8 cellular contexts compared by ENCODE assay signal in genomic region chr5:173035904-173036707, GRCh38. TPM values are rescaled to one million over a fixed set of nuclear protein-coding genes. Genes with fewer than 3 reads are reported as not detected.
A peak's percentile ranks its signal among the peaks of the same experiment; 100 is the strongest.
DNase-seq lines count a peak whose midpoint lies in the region; ATAC-seq, FAIRE-seq and TF ChIP-seq lines count a peak whose summit lies in the region.

No MANE protein-coding gene starts in this region.

- no peak overlapping the region for H2AFZ ChIP-seq in K562 (ENCODE audit: low read depth, low read length)

- no peak; the same call in 1 of the 2 replicates for TF ChIP-seq POLR2A in K562 (conservative IDR thresholded peaks at IDR 0.05)

- CTCF ChIA-PET in K562 (lab: Yijun Ruan, JAX; ENCODE audit: low intra/inter-chr PET ratio): no interaction called here

- peaks cover 42% of the 10 kb centered on the region for H3K4me1 Mint-ChIP-seq in stimulated activated effector memory CD8-positive, alpha-beta T cell treated with anti-CD3 and anti-CD28 coated beads, Interleukin-12 subunit alpha, Interleukin-12 subunit beta, amount 100 ng/mL, for 72 hours

- no peak for FAIRE-seq in K562 (lab: Jason Lieb, UNC)

- H3K36me3 ChIP-seq in BLaER1 treated with 17β-estradiol and CSF1 and Interleukin-3, amounts not matched to agents 10 nM and 100 nM: peaks cover 44 to 70% (median 53%) of the 10 kb centered on the region in 11 experiments
- peaks cover 36% of the 10 kb centered on the region; the same call in 2 of the 3 replicates for H3K36me3 ChIP-seq in K562 (ENCODE audit: control insufficient read depth, insufficient read depth, low read length)

- H3K4me3 ChIP-seq in BLaER1 treated with 17β-estradiol and CSF1 and Interleukin-3, amounts not matched to agents 10 nM and 100 nM: peak overlapping the region in 5 of 10 experiments; percentile 21 to 40 (median 37); a peak in 4 of 20 replicates
- H3K4me3 ChIP-seq in K562: no peak overlapping the region

- H3K9me3 ChIP-seq in BLaER1 treated with 17β-estradiol and CSF1 and Interleukin-3, amounts not matched to agents 10 nM and 100 nM (replicated peaks in 1 of 11): peaks cover 0 to 7% (median 0%) of the 10 kb centered on the region in 11 experiments; a peak in 2 of 22 replicates
- no peaks in the 10 kb centered on the region for H3K9me3 ChIP-seq in K562 (replicated peaks; ENCODE audit: control insufficient read depth, insufficient read depth, low read depth, low read length)

- no peak for TF ChIP-seq EP300 in K562 (IDR thresholded peaks at IDR 0.05; ENCODE audit: low read length)

- peaks cover 19% of the 10 kb centered on the region for H3K79me2 ChIP-seq in K562 (ENCODE audit: control insufficient read depth, insufficient read depth, low read length)

- H3K9me3 Mint-ChIP-seq in stimulated activated effector memory CD8-positive, alpha-beta T cell treated with anti-CD3 and anti-CD28 coated beads, Interleukin-12 subunit alpha, Interleukin-12 subunit beta, amount 100 ng/mL, for 72 hours: no peaks in the 10 kb centered on the region

- intact Hi-C loops in K562 (cut with micrococcal nuclease): no loop called here

- 95% methylated on average over 19 of the region's 24 CpGs for WGBS in K562 (ENCODE audit: insufficient coverage, low coverage, missing lambda C conversion rate)

- TF ChIP-seq RAD21 in K562 (CRISPR knock-in tag; conservative IDR thresholded peaks at IDR 0.05 in 1 of 2, IDR thresholded peaks at IDR 0.05 in 1 of 2): no peak

- peaks cover 55% of the 10 kb centered on the region for H3K36me3 Mint-ChIP-seq in stimulated activated effector memory CD8-positive, alpha-beta T cell treated with anti-CD3 and anti-CD28 coated beads, Interleukin-12 subunit alpha, Interleukin-12 subunit beta, amount 100 ng/mL, for 72 hours

- ATAC-seq in HG03139 (IDR thresholded peaks at IDR 0.05; ENCODE audit: unreplicated experiment) (peak; percentile 46), K562 (no peak)
- ATAC-seq in stimulated activated effector memory CD8-positive, alpha-beta T cell treated with anti-CD3 and anti-CD28 coated beads, Interleukin-12 subunit alpha, Interleukin-12 subunit beta, amount 100 ng/mL, for 72 hours: peak; percentile 54

- H3K27ac ChIP-seq in BLaER1 treated with 17β-estradiol and CSF1 and Interleukin-3, amounts not matched to agents 10 nM and 100 nM: peak overlapping the region; percentile 5 to 79 (median 56); a peak in 19 of 22 replicates
- H3K27ac ChIP-seq in K562 (ENCODE audit: extremely low read depth, low read depth, low read length): no peak overlapping the region

- no peak for TF ChIP-seq CTCF in K562 (IDR thresholded peaks at IDR 0.05 in 2 of 3, conservative IDR thresholded peaks at IDR 0.05 in 1 of 3; ENCODE audit: insufficient read depth in 2 of 3, low read depth in 1 of 3, low read length in 3 of 3)

- POLR2A ChIA-PET in K562 (lab: Yijun Ruan, JAX): interaction anchor here (0.8 kb wide), 1 partner anchor 401 kb away, joined by 5 read pairs; no protein-coding TSS in a partner anchor

- peak overlapping the region; percentile 58 for H3K4me3 Mint-ChIP-seq in stimulated activated effector memory CD8-positive, alpha-beta T cell treated with anti-CD3 and anti-CD28 coated beads, Interleukin-12 subunit alpha, Interleukin-12 subunit beta, amount 100 ng/mL, for 72 hours

- peaks cover 19 to 52% (median 34%) of the 10 kb centered on the region in 10 experiments for H3K4me1 ChIP-seq in BLaER1 treated with 17β-estradiol and CSF1 and Interleukin-3, amounts not matched to agents 10 nM and 100 nM
- peaks cover 0 to 8% of the 10 kb centered on the region in 2 experiments; a peak in 2 of 5 replicates for H3K4me1 ChIP-seq in K562 (replicated peaks in 1 of 2; ENCODE audit: control insufficient read depth in 2 of 2, insufficient read depth in 2 of 2, low read length in 2 of 2)

- no peaks in the 10 kb centered on the region for H3K27me3 ChIP-seq in BLaER1 treated with 17β-estradiol and CSF1 and Interleukin-3, amounts not matched to agents 10 nM and 100 nM
- H3K27me3 ChIP-seq in K562 (ENCODE audit: control insufficient read depth in 2 of 2, insufficient read depth in 2 of 2, low read length in 2 of 2): no peaks in the 10 kb centered on the region

- peaks cover 32 to 66% (median 48%) of the 10 kb centered on the region in 11 experiments; a peak in 21 of 22 replicates for H4K20me1 ChIP-seq in BLaER1 treated with 17β-estradiol and CSF1 and Interleukin-3, amounts not matched to agents 10 nM and 100 nM
- H4K20me1 ChIP-seq in K562 (replicated peaks; ENCODE audit: control insufficient read depth, insufficient read depth, low read length): no peaks in the 10 kb centered on the region

- peak overlapping the region; percentile 85 for H3K27ac Mint-ChIP-seq in stimulated activated effector memory CD8-positive, alpha-beta T cell treated with anti-CD3 and anti-CD28 coated beads, Interleukin-12 subunit alpha, Interleukin-12 subunit beta, amount 100 ng/mL, for 72 hours

- in situ Hi-C loops in K562 (cut with MboI): no loop called here

- H3K4me2 ChIP-seq in BLaER1 treated with 17β-estradiol and CSF1 and Interleukin-3, amounts not matched to agents 10 nM and 100 nM: peak overlapping the region; percentile 42 to 92 (median 67)
- no peak overlapping the region for H3K4me2 ChIP-seq in K562 (ENCODE audit: insufficient read depth, low read length)

- H3K9ac ChIP-seq in BLaER1 treated with 17β-estradiol and CSF1 and Interleukin-3, amounts not matched to agents 10 nM and 100 nM: peak overlapping the region in 7 of 11 experiments; percentile 38 to 71 (median 65); a peak in 15 of 22 replicates
- H3K9ac ChIP-seq in K562 (ENCODE audit: insufficient read depth in 1 of 2, low read depth in 2 of 2, low read length in 2 of 2): no peak overlapping the region

- DNase-seq in GM19238 (ENCODE audit: insufficient read length, low spot score) (peak; percentile 37), K562 (ENCODE audit: extremely low read depth in 1 of 4, low spot score in 3 of 4) (no peak), NCI-H82 (lab: John Stamatoyannopoulos, UW) (no peak), NOMO-1 (lab: John Stamatoyannopoulos, UW; ENCODE audit: unreplicated experiment in 2 of 2) (no peak), NCI-H69 (lab: John Stamatoyannopoulos, UW) (no peak)
- DNase-seq in stimulated activated effector memory CD8-positive, alpha-beta T cell treated with anti-CD3 and anti-CD28 coated beads, Interleukin-12 subunit alpha, Interleukin-12 subunit beta, amount 100 ng/mL, for 72 hours (ENCODE audit: low spot score in 2 of 2): peak in 1 of 2 donors; percentile 64

- H3K9me1 ChIP-seq in K562 (ENCODE audit: control insufficient read depth, insufficient read depth, low read length): no peaks in the 10 kb centered on the region

- TSS peak; percentile 22 for BruUV-seq in K562 (replicated peaks; lab: Mats Ljungman, UMichigan)

TF ChIP-seq in K562, 482 proteins besides CTCF, POLR2A, EP300 and RAD21:
- TF ChIP-seq POLR2AphosphoS5 (IDR thresholded peaks at IDR 0.05; ENCODE audit: control insufficient read depth, insufficient read depth, low read depth, low read length) (peak; percentile 16; the same call in 1 of the 2 replicates), GABPB2 (CRISPR knock-in tag; conservative IDR thresholded peaks at IDR 0.05) (no peak), ZNF197 (CRISPR knock-in tag; IDR thresholded peaks at IDR 0.05; ENCODE audit: low read depth) (no peak), ZNF408 (CRISPR knock-in tag; IDR thresholded peaks at IDR 0.05; ENCODE audit: low read depth) (no peak), SOX6 (IDR thresholded peaks at IDR 0.05) (no peak)

RNA-seq across cellular contexts. Expression of gene CREBRF, which starts 20.0 kb away (rescaled TPM):
- 11.5 and 33.0 TPM in 2 replicates for total RNA-seq in K562 (2011; cell fraction: chromatin; rRNA removed; ENCODE audit: low replicate concordance)
- 7.8 and 10.5 TPM in 2 replicates for total RNA-seq in K562 (2011; cell fraction: nucleolus; rRNA removed)
- total RNA-seq in K562 (2011; cell fraction: nucleoplasm; rRNA removed): 14.4 and 25.6 TPM in 2 replicates
- total RNA-seq in K562 (2014; rRNA removed) (3.2 and 3.6 TPM in 2 replicates), K562 (2014; rRNA removed; fragmentation: Illumina TruSeq; extraction: Trizol) (4.5 and 6.1 TPM in 2 replicates), K562 (2015; rRNA removed; fragmentation: Illumina TruSeq; extraction: Trizol) (2.9 and 3.1 TPM in 2 replicates), K562 (2021) (3.8 TPM in 2 replicates)
- polyA plus RNA-seq in K562 (2011; rRNA removed) (4.7 and 4.9 TPM in 2 replicates), K562 (2014; fragmentation: Illumina TruSeq; extraction: Trizol) (2.4 and 4.8 TPM in 2 replicates), K562 (2014; fragmentation: Nextera tagmentation; extraction: Ambion mirVana) (1 to 10 TPM; 1.1 to 1.3 TPM), K562 (2014; rRNA removed) (2.0 and 2.8 TPM in 2 replicates)
- 0.85 and 1.8 TPM in 2 replicates for polyA plus RNA-seq in K562 (2011; cell fraction: cytosol; rRNA removed)
- 8.7 and 9.9 TPM in 2 replicates for polyA plus RNA-seq in K562 (2011; cell fraction: nucleus; rRNA removed)
- polyA plus RNA-seq in K562 (2012): 2.0 and 5.1 TPM in 2 replicates
- polyA minus RNA-seq in K562 (2011; rRNA and poly(A)+ RNA removed): 10.9 and 15.9 TPM in 2 replicates
- 4.4 and 4.5 TPM in 2 replicates for polyA minus RNA-seq in K562 (2011; cell fraction: cytosol; rRNA and poly(A)+ RNA removed)
- 7.5 and 10.6 TPM in 2 replicates for polyA minus RNA-seq in K562 (2011; cell fraction: nucleus; rRNA and poly(A)+ RNA removed)

RNA-seq across cellular contexts. Expression of gene ATP6V0E1, which starts 52.5 kb away (rescaled TPM):
- total RNA-seq in K562 (2011; cell fraction: chromatin; rRNA removed; ENCODE audit: low replicate concordance): 118 and 124 TPM in 2 replicates
- 113 and 119 TPM in 2 replicates for total RNA-seq in K562 (2011; cell fraction: nucleolus; rRNA removed)
- 146 and 237 TPM in 2 replicates for total RNA-seq in K562 (2011; cell fraction: nucleoplasm; rRNA removed)
- total RNA-seq in K562 (2014; rRNA removed) (50.0 and 63.8 TPM in 2 replicates), K562 (2014; rRNA removed; fragmentation: Illumina TruSeq; extraction: Trizol) (111 and 118 TPM in 2 replicates), K562 (2015; rRNA removed; fragmentation: Illumina TruSeq; extraction: Trizol) (108 and 112 TPM in 2 replicates), K562 (2021) (94.1 and 95.9 TPM in 2 replicates)
- polyA plus RNA-seq in K562 (2011; rRNA removed) (128 and 173 TPM in 2 replicates), K562 (2014; fragmentation: Illumina TruSeq; extraction: Trizol) (128 and 132 TPM in 2 replicates), K562 (2014; fragmentation: Nextera tagmentation; extraction: Ambion mirVana) (100 to 1,000 TPM; 368 to 395 TPM), K562 (2014; rRNA removed) (82.7 and 108 TPM in 2 replicates)
- polyA plus RNA-seq in K562 (2011; cell fraction: cytosol; rRNA removed): 67.8 and 95.8 TPM in 2 replicates
- 83.5 and 94.0 TPM in 2 replicates for polyA plus RNA-seq in K562 (2011; cell fraction: nucleus; rRNA removed)
- 159 and 359 TPM in 2 replicates for polyA plus RNA-seq in K562 (2012)
- polyA minus RNA-seq in K562 (2011; rRNA and poly(A)+ RNA removed): 81.0 and 108 TPM in 2 replicates
- polyA minus RNA-seq in K562 (2011; cell fraction: cytosol; rRNA and poly(A)+ RNA removed): 20.7 and 53.3 TPM in 2 replicates
- polyA minus RNA-seq in K562 (2011; cell fraction: nucleus; rRNA and poly(A)+ RNA removed): 28.9 and 30.8 TPM in 2 replicates

Comparison
In these comparisons a context has a peak if more than half of its experiments do, and no peak if none do; other contexts are left out.
1. H3K9ac ChIP-seq: peak in BLaER1 treated with 17β-estradiol and CSF1 and Interleukin-3, amounts not matched to agents 10 nM and 100 nM (7 of 11); none in K562 (0 of 2).